Comparison of ENCODE assay signal across 23 cellular contexts in the genomic region with DNA sequence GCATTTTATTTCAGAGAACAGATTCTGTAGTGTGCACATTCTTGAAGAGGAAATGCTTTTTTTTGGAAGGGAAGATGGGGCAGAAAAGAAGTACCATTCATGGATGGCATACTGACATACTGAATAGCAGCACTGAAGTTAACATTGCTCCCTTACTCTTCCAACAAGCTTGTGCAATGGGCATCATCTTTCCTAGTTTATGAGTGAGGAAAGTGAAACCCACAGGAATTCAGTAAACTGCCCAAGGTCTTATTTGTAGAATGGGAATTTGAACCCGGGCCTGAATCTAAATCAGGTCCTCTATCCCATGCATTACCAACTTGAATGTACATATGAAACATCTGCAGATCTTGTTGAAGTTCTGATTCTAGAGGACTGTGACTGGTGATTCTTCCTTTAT.
"Had no signal": no experiment of that assay in that cellular context is flagged by ENCODE, and none has a peak within 500 bp of the region (broad histone marks: within the 10 kb centered on the region; RNA-seq: fewer than 3 reads in every experiment).

No MANE protein-coding gene starts in this region.

- H2AFZ ChIP-seq: PC-9 had no signal

- H3K27ac ChIP-seq: PC-9, Peyer's patch, SJSA1, SK-N-MC had no signal

- H3K9me3 ChIP-seq: MG63, Peyer's patch, SJSA1 had no signal

- H3K4me3 ChIP-seq: MG63, PC-9, Peyer's patch, SJSA1, SK-N-MC had no signal

- H3K36me3 ChIP-seq: MG63, Peyer's patch, SJSA1 had no signal

- H3K27me3 ChIP-seq: MG63, Peyer's patch, SJSA1 had no signal

- H3K4me2 ChIP-seq: PC-9 had no signal

- DNase-seq: KBM-7, MG63, NCI-H1092, NCI-H1105 treated with DMSO at 0.1 percent for 48 hours, NCI-H1417 treated with DMSO at 0.1 percent for 48 hours, NCI-H146, NCI-H1694 treated with DMSO at 0.1 percent for 48 hours, NCI-H1930, NCI-H2081, NCI-H2107, NCI-H226, NCI-H446, NCI-H510A, NCI-H524 treated with DMSO at 0.1 percent for 48 hours, NCI-H69, NCI-H774, PC-9, Peyer's patch, Right ventricle myocardium superior, RPMI8226, SIG-M5 had no signal
